Comparison of ENCODE assay signal across 16 cellular contexts in the genomic region with DNA sequence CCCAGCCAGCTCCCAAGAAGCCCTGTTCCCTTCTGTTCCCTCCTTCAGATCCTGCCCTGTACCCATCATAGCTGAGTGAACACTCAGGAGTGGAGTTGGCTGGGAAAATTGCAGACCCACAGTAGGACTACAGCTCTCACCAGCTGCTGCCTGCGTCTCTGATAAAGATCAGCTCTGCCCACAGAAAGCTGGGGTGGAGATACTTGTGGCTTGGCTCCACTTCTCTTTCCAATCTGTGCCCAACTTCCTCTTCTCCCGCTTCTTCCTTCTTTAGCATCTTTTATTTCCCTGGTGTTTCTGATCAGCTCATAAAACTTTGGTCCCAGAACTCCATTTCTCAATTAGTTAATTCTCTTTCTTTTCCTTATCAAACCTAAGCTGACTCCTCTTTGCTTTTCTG. TPM values are rescaled to one million over a fixed set of nuclear protein-coding genes. Genes with fewer than 3 reads are reported as not detected.
DNase-seq lines count a peak whose midpoint lies in the region; ATAC-seq and TF ChIP-seq lines count a peak whose summit lies in the region.
"Had no signal": no experiment of that assay in that cellular context is flagged by ENCODE, and none has a peak within 500 bp of the region (broad histone marks: within the 10 kb centered on the region; RNA-seq: fewer than 3 reads in every experiment).

No MANE protein-coding gene starts in this region.

- no peaks in the 10 kb centered on the region for H3K79me2 ChIP-seq in Loucy (ENCODE audit: insufficient read depth, low read length)
- no peaks in the 10 kb centered on the region for H3K79me2 ChIP-seq in Karpas-422 (ENCODE audit: low read length)

- H3K9me2 ChIP-seq in Loucy (replicated peaks; ENCODE audit: low read depth, low read length): no peaks in the 10 kb centered on the region
- H3K9me2 ChIP-seq in Karpas-422 (replicated peaks; ENCODE audit: insufficient read depth, low read length): no peaks in the 10 kb centered on the region

- H3K27me3 Mint-ChIP-seq in T-helper 2 cell treated with Interferon-gamma antibody and Interleukin-4, amounts not matched to agents 5 μg/mL and 100 μg/mL, for 36 hours (ENCODE audit: low read depth): peaks cover 61% of the 10 kb centered on the region
- peaks cover 42% of the 10 kb centered on the region for H3K27me3 Mint-ChIP-seq in T-helper 17 cell
- H3K27me3 Mint-ChIP-seq in natural killer cell (ENCODE audit: low read depth in 2 of 2): peaks cover 34 to 63% of the 10 kb centered on the region in 2 donors

- no peaks in the 10 kb centered on the region for H3K27me3 ChIP-seq in Loucy (ENCODE audit: insufficient read depth, low read length, poor library complexity, severe bottlenecking)
- H3K27me3 ChIP-seq in Karpas-422 (ENCODE audit: low read length): no peaks in the 10 kb centered on the region

- H3K9me3 ChIP-seq in Loucy (ENCODE audit: insufficient read depth, low read depth, low read length) (no peaks in the 10 kb centered on the region), T-helper 17 cell (ENCODE audit: control insufficient read depth, low read length, poor library complexity, severe bottlenecking) (no peaks in the 10 kb centered on the region), Karpas-422 (ENCODE audit: low read length) (no peaks in the 10 kb centered on the region)
- H3K9me3 ChIP-seq: esophagus squamous epithelium had no signal

- no peaks in the 10 kb centered on the region for H3K36me3 Mint-ChIP-seq in T-helper 2 cell treated with Interferon-gamma antibody and Interleukin-4, amounts not matched to agents 5 μg/mL and 100 μg/mL, for 36 hours (ENCODE audit: low read depth)
- no peaks in the 10 kb centered on the region for H3K36me3 Mint-ChIP-seq in T-helper 17 cell (ENCODE audit: low read depth)
- no peaks in the 10 kb centered on the region for H3K36me3 Mint-ChIP-seq in natural killer cell

- H3K4me3 ChIP-seq in Loucy (ENCODE audit: low read length, poor library complexity, severe bottlenecking) (peak overlapping the region; percentile 58), Karpas-422 (ENCODE audit: low read length) (no peak overlapping the region)
- H3K4me3 ChIP-seq: esophagus squamous epithelium had no signal

- H2AFZ ChIP-seq in Loucy (ENCODE audit: low read length) (no peak overlapping the region), Karpas-422 (ENCODE audit: low read length) (no peak overlapping the region)

- intact Hi-C loops in natural killer cell (cut with micrococcal nuclease): no loop called here

- TF ChIP-seq CTCF in Loucy (conservative IDR thresholded peaks at IDR 0.05; ENCODE audit: low read length) (no peak), natural killer cell (IDR thresholded peaks at IDR 0.05) (no peak)

- no peak overlapping the region for H3K27ac ChIP-seq in Karpas-422 (ENCODE audit: low read length)
- H3K27ac ChIP-seq: esophagus squamous epithelium had no signal

- peak overlapping the region; percentile 4 for H3K27ac Mint-ChIP-seq in T-helper 2 cell treated with Interferon-gamma antibody and Interleukin-4, amounts not matched to agents 5 μg/mL and 100 μg/mL, for 36 hours
- H3K27ac Mint-ChIP-seq in T-helper 17 cell: no peak overlapping the region
- H3K27ac Mint-ChIP-seq in natural killer cell: no peak overlapping the region

- no peak for DNase-seq in T-helper 2 cell treated with Interferon-gamma antibody and Interleukin-4, amounts not matched to agents 5 μg/mL and 100 μg/mL, for 36 hours (ENCODE audit: low spot score)
- DNase-seq in T-helper 2 cell (no peak), T-helper 17 cell (no peak), natural killer cell (no peak), Karpas-422 (no peak), cerebellar nuclear complex (lab: John Stamatoyannopoulos, UW) (no peak)
- DNase-seq: 8988T; activated CD8-positive, alpha-beta memory T cell treated with anti-CD3 and anti-CD28 coated beads for 24 hours; activated effector memory CD4-positive, alpha-beta T cell treated with Interleukin-2 at 50 U/mL for 16 hours; cortex of kidney; NCI-H748 treated with DMSO at 0.1 percent for 48 hours; posterior cingulate gyrus had no signal

- H3K4me2 ChIP-seq in Loucy (ENCODE audit: low read depth, low read length, poor library complexity, severe bottlenecking) (peak overlapping the region; percentile 78), Karpas-422 (ENCODE audit: low read depth, low read length, poor library complexity, severe bottlenecking) (no peak overlapping the region)

- H3K36me3 ChIP-seq in Loucy (ENCODE audit: insufficient read depth, low read length) (no peaks in the 10 kb centered on the region), Karpas-422 (ENCODE audit: insufficient read depth, low read length) (no peaks in the 10 kb centered on the region)
- H3K36me3 ChIP-seq: esophagus squamous epithelium had no signal

- H4K20me1 ChIP-seq in Loucy (ENCODE audit: insufficient read depth, low read length, poor library complexity, severe bottlenecking) (no peaks in the 10 kb centered on the region), Karpas-422 (ENCODE audit: insufficient read depth, low read depth, low read length) (no peaks in the 10 kb centered on the region)

- H3K4me1 ChIP-seq in Loucy (ENCODE audit: insufficient read depth, low read length, poor library complexity, severe bottlenecking) (peaks cover 49% of the 10 kb centered on the region), Karpas-422 (ENCODE audit: low read length) (peaks cover 17% of the 10 kb centered on the region)
- H3K4me1 ChIP-seq: esophagus squamous epithelium had no signal

- no peak for ATAC-seq in T-helper 17 cell
- ATAC-seq in natural killer cell: no peak
- ATAC-seq in HG02884 (IDR thresholded peaks at IDR 0.05; ENCODE audit: unreplicated experiment): no peak

- H3K4me3 Mint-ChIP-seq in T-helper 2 cell treated with Interferon-gamma antibody and Interleukin-4, amounts not matched to agents 5 μg/mL and 100 μg/mL, for 36 hours: peak overlapping the region; percentile 35
- H3K4me3 Mint-ChIP-seq in T-helper 17 cell (peak overlapping the region; percentile 67), natural killer cell (peak overlapping the region; percentile 71)

- H3K9ac ChIP-seq in Loucy (ENCODE audit: low read depth, low read length, poor library complexity, severe bottlenecking) (peak overlapping the region; percentile 50), Karpas-422 (ENCODE audit: low read length) (no peak overlapping the region)

- peaks cover 4% of the 10 kb centered on the region for H3K9me3 Mint-ChIP-seq in T-helper 2 cell treated with Interferon-gamma antibody and Interleukin-4, amounts not matched to agents 5 μg/mL and 100 μg/mL, for 36 hours
- no peaks in the 10 kb centered on the region for H3K9me3 Mint-ChIP-seq in natural killer cell

- peaks cover 5% of the 10 kb centered on the region; the same call in 1 of the 2 replicates for H3F3A ChIP-seq in Loucy (ENCODE audit: low read depth)

- H3K4me1 Mint-ChIP-seq in T-helper 2 cell treated with Interferon-gamma antibody and Interleukin-4, amounts not matched to agents 5 μg/mL and 100 μg/mL, for 36 hours (ENCODE audit: low read depth): peaks cover 29% of the 10 kb centered on the region
- peaks cover 28% of the 10 kb centered on the region for H3K4me1 Mint-ChIP-seq in T-helper 17 cell
- H3K4me1 Mint-ChIP-seq in natural killer cell: peaks cover 20 to 33% of the 10 kb centered on the region in 2 donors

RNA-seq across cellular contexts. Expression of gene CD1A, which starts 5.5 kb away (rescaled TPM):
- not detected for total RNA-seq in T-helper 17 cell
- not detected for total RNA-seq in natural killer cell
- 0.45 and 0.76 TPM in 2 replicates for total RNA-seq in Karpas-422 (2014; rRNA removed; shearing (Covaris generic); ENCODE audit: low replicate concordance)
- total RNA-seq: Right ventricle myocardium inferior had no signal

RNA-seq across cellular contexts. Expression of gene CD1C, which starts 41.0 kb away (rescaled TPM):
- total RNA-seq in T-helper 17 cell: 1 to 10 TPM; 1.6 to 5.0 TPM
- total RNA-seq in natural killer cell: 1 to 10 TPM in 2 of 3 donors, not detected in 1; 1.2 to 4.6 TPM
- 59.4 and 60.1 TPM in 2 replicates for total RNA-seq in Karpas-422 (2014; rRNA removed; shearing (Covaris generic); ENCODE audit: low replicate concordance)

Comparison
In these comparisons a context has a peak if more than half of its experiments do, and no peak if none do; other contexts are left out.
1. RNA of gene CD1C, which starts 41.0 kb away (total RNA-seq): 59.4 to 60.1 TPM in Karpas-422; 1.6 to 5.0 TPM in T-helper 17 cell and 1.2 to 4.6 TPM in natural killer cell; every median in the first group is over 10 times any median in the second.
2. Peak in every context shown above with its lines, with median percentiles within 50 percentile points of each other: H3K4me3 Mint-ChIP-seq.